In genomic region chr10:4267084-4267774, GRCh38 we compare ENCODE assay signal across 11 cellular contexts.
DNase-seq lines count a peak whose midpoint lies in the region; ATAC-seq and TF ChIP-seq lines count a peak whose summit lies in the region.
"Had no signal": no experiment of that assay in that cellular context is flagged by ENCODE, and none has a peak within 500 bp of the region (broad histone marks: within the 10 kb centered on the region; RNA-seq: fewer than 3 reads in every experiment).

No MANE protein-coding gene starts in this region.

- H3K9me3 Mint-ChIP-seq in HFFc6 = no peaks in the 10 kb centered on the region

- dilution Hi-C loops in mammary epithelial cell (cut with HindIII; ENCODE audit: low sequenced_read_pairs) = no loop called here

- intact Hi-C loops in mammary epithelial cell (cut with micrococcal nuclease) = loop anchor here (5.0 kb wide), 1 partner anchor 60 kb away; no protein-coding TSS in a partner anchor

- H3K27me3 Mint-ChIP-seq in HFFc6 (ENCODE audit: insufficient read depth) = no peaks in the 10 kb centered on the region

- no peaks in the 10 kb centered on the region for H4K20me1 ChIP-seq in mammary epithelial cell (ENCODE audit: insufficient read depth, low read length)
- H4K20me1 ChIP-seq: BLaER1 had no signal

- no TSS peak for BruUV-seq in mammary epithelial cell (replicated peaks; lab: Mats Ljungman, UMichigan)

- H3K9me3 ChIP-seq in mammary epithelial cell (replicated peaks; ENCODE audit: insufficient read depth, low read length) = no peaks in the 10 kb centered on the region
- H3K9me3 ChIP-seq: BLaER1 had no signal

- peaks cover 57% of the 10 kb centered on the region for H3K4me1 Mint-ChIP-seq in HFFc6 (ENCODE audit: low read depth)

- no peaks in the 10 kb centered on the region for H3K79me2 ChIP-seq in mammary epithelial cell (ENCODE audit: insufficient read depth, low read length)

- H3K36me3 Mint-ChIP-seq in HFFc6 (ENCODE audit: low read depth) = no peaks in the 10 kb centered on the region

- H3K4me1 ChIP-seq in mammary epithelial cell (ENCODE audit: insufficient read depth, low read length) = peaks cover 18% of the 10 kb centered on the region

- H3K9ac ChIP-seq in mammary epithelial cell (ENCODE audit: insufficient read depth, low read length) = no peak overlapping the region
- H3K9ac ChIP-seq: BLaER1 had no signal

- CTCF ChIA-PET in mammary epithelial cell (lab: Charles Lee; ENCODE audit: low non-redundant PET) = no interaction called here

- no peak overlapping the region for H3K27ac ChIP-seq in mammary epithelial cell (ENCODE audit: insufficient read depth, low read depth, low read length)
- H3K27ac ChIP-seq: BLaER1 had no signal

- DNase-seq in ACHN (peak; percentile 28), HFFc6 (no peak), mammary epithelial cell (no peak), lung microvascular endothelial cell (ENCODE audit: low read depth in 2 of 2) (peak; percentile 55 to 61), HPDE6-E6E7 (ENCODE audit: extremely low spot score) (no peak)
- no peak for DNase-seq in activated naive CD4-positive, alpha-beta T cell (lab: John Stamatoyannopoulos, UW)
- DNase-seq: effector memory CD4-positive, alpha-beta T cell; NCI-H2107 had no signal

- in situ Hi-C loops in ACHN (cut with HindIII; ENCODE audit: low pct_ligation_motif_present, low pct_unique_long_range_greater_than_20kb, low sequenced_read_pairs) (no loop called here), mammary epithelial cell (cut with MboI; ENCODE audit: low sequenced_read_pairs in 2 of 2) (no loop called here)

- H2AFZ ChIP-seq in mammary epithelial cell (ENCODE audit: low read depth, low read length) = no peak overlapping the region

- H3K4me3 ChIP-seq in mammary epithelial cell (replicated peaks in 1 of 3; ENCODE audit: insufficient read depth in 1 of 3, low read depth in 2 of 3, low read length in 3 of 3) = no peak overlapping the region
- H3K4me3 ChIP-seq: BLaER1 had no signal

- H3K27ac Mint-ChIP-seq in HFFc6 = no peak overlapping the region

- H3K4me3 Mint-ChIP-seq in HFFc6 = no peak overlapping the region

- TF ChIP-seq CTCF in HFFc6 (IDR thresholded peaks at IDR 0.05) = peak; percentile 74
- peak; percentile 3 to 33 for TF ChIP-seq CTCF in mammary epithelial cell (conservative IDR thresholded peaks at IDR 0.05 in 1 of 2, IDR thresholded peaks at IDR 0.05 in 1 of 2; ENCODE audit: extremely low read depth in 1 of 2, insufficient read depth in 1 of 2, low read depth in 1 of 2, low read length in 2 of 2)

- 32% methylated on average over 8 of the region's 8 CpGs for WGBS in mammary epithelial cell (ENCODE audit: low coverage, missing lambda C conversion rate)

- no peaks in the 10 kb centered on the region for H3K27me3 ChIP-seq in mammary epithelial cell (ENCODE audit: insufficient read depth, low read length)
- H3K27me3 ChIP-seq: BLaER1 had no signal

- H3K4me2 ChIP-seq in mammary epithelial cell (ENCODE audit: insufficient read depth, low read depth, low read length) = no peak overlapping the region
- H3K4me2 ChIP-seq: BLaER1 had no signal

- ATAC-seq in HG02885 (IDR thresholded peaks at IDR 0.05; ENCODE audit: poor library complexity, unreplicated experiment) (no peak), GM19452 (IDR thresholded peaks at IDR 0.05; ENCODE audit: unreplicated experiment) (no peak)

- no peaks in the 10 kb centered on the region for H3K36me3 ChIP-seq in mammary epithelial cell (ENCODE audit: insufficient read depth, low read length)
- H3K36me3 ChIP-seq: BLaER1 had no signal

Comparison
In these comparisons a context has a peak if more than half of its experiments do, and no peak if none do; other contexts are left out.
1. DNase-seq: peak in ACHN (single experiment) and lung microvascular endothelial cell (2 of 2); none in HFFc6 (single experiment), mammary epithelial cell (single experiment), HPDE6-E6E7 (single experiment) and activated naive CD4-positive, alpha-beta T cell (0 of 4).